Comparison of ENCODE assay signal across 7 cellular contexts in the genomic region with DNA sequence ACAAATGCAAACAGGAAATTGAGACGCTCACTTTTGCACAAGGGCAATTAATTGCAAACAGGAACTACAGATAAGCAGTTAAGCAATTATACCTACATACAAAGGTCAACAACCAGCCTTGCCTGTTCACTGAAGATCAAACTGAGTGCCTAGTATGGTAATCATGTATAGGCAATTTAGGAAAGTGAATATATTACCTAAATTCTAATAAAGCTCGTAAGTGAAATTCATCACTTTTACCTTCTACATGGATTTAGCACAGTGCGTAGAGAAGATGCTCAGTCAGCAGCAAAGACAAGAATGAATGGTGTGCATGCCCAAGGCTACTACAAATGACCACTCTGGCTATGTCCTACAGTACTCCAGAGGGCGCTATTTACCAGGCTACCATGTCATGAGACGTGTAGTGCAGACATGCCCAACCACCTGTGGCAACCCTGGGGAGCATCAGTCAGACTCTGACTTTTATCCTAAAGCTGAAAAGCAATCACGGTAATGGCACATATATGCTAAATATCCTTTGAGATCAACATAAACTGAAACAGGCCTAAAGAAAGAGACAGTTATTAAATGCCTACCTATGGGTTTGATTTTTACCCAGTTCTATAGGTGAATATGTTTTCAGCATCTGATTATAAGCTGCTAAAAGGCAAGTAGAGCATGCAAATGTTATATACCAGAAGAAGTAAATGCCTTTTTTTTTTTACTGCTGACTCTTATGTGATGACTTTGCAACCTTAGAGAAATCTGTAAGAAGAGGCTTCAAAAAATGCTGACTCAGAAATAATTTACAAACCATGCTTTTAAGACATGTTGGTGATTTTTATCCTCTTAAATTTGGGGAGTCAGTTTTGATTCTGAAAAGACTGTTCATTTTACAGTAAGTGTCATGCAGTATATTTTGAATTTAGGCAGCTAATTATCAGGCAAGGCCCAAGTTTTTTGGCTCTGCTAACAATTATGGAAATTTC.
DNase-seq lines count a peak whose midpoint lies in the region; ATAC-seq and TF ChIP-seq lines count a peak whose summit lies in the region.

No MANE protein-coding gene starts in this region.

- no peak overlapping the region for H3K27ac ChIP-seq in ascending aorta

- TF ChIP-seq CTCF in ascending aorta (IDR thresholded peaks at IDR 0.05): peak; percentile 25 to 59 (median 44)

- no peaks in the 10 kb centered on the region for H3K9me3 ChIP-seq in ascending aorta

- ATAC-seq in GM18505 (IDR thresholded peaks at IDR 0.05; ENCODE audit: unreplicated experiment): peak; percentile 98
- ATAC-seq in HG02759 (IDR thresholded peaks at IDR 0.05; ENCODE audit: unreplicated experiment): peak; percentile 100

- DNase-seq in NCI-H1105 treated with DMSO at 0.1 percent for 48 hours (lab: John Stamatoyannopoulos, UW): peak; percentile 21
- DNase-seq in SW 1271 (lab: John Stamatoyannopoulos, UW): peak; percentile 6 to 51
- DNase-seq in ascending aorta (ENCODE audit: low spot score in 2 of 2): peak in 1 of 2 donors; percentile 64
- DNase-seq in iPS-NIHi11 (ENCODE audit: low spot score): peak; percentile 69
- peak; percentile 10 to 37 for DNase-seq in stimulated activated CD4-positive, alpha-beta T cell treated with anti-CD3 and anti-CD28 coated beads, Interleukin-1b, Interleukin-23, amount 100 ng/mL, for 4 hours (ENCODE audit: low read depth in 2 of 2)

- TF ChIP-seq POLR2A in GM18505 (IDR thresholded peaks at IDR 0.05; ENCODE audit: borderline replicate concordance, extremely low read depth, insufficient read depth, insufficient read length): no peak

- no peaks in the 10 kb centered on the region for H3K27me3 ChIP-seq in ascending aorta

- no peak overlapping the region for H3K4me3 ChIP-seq in ascending aorta

- H3K4me1 ChIP-seq in ascending aorta: no peaks in the 10 kb centered on the region

- no peaks in the 10 kb centered on the region for H3K36me3 ChIP-seq in ascending aorta

- intact Hi-C loops in ascending aorta (cut with DNase I): loop anchor here (10.0 kb wide), 1 partner anchor 1075 kb away; no protein-coding TSS in a partner anchor
